ENCODE assay signal across 7 cellular contexts in genomic region chr2:101427240-101427639, GRCh38. TPM values are rescaled to one million over a fixed set of nuclear protein-coding genes. Genes with fewer than 3 reads are reported as not detected.
"Had no signal": no experiment of that assay in that cellular context is flagged by ENCODE, and none has a peak within 500 bp of the region (broad histone marks: within the 10 kb centered on the region; RNA-seq: fewer than 3 reads in every experiment).

No MANE protein-coding gene starts in this region.

- H3K4me3 ChIP-seq: GM23248 had no signal

- DNase-seq: GM23248, GOT3, H9, HCEC 1CT had no signal

- H3K27ac ChIP-seq: GM23248 had no signal

RNA-seq across cellular contexts. Expression of gene CREG2, which starts 39.9 kb away (rescaled TPM):
- total RNA-seq: H4, HT-29 had no signal

RNA-seq across cellular contexts. Expression of gene RFX8, which starts 47.7 kb away (rescaled TPM):
- total RNA-seq: H4, HT-29 had no signal
- polyA plus RNA-seq: IgD-negative memory B cell had no signal
